Comparison of ENCODE assay signal across 1 cellular context in the genomic region with DNA sequence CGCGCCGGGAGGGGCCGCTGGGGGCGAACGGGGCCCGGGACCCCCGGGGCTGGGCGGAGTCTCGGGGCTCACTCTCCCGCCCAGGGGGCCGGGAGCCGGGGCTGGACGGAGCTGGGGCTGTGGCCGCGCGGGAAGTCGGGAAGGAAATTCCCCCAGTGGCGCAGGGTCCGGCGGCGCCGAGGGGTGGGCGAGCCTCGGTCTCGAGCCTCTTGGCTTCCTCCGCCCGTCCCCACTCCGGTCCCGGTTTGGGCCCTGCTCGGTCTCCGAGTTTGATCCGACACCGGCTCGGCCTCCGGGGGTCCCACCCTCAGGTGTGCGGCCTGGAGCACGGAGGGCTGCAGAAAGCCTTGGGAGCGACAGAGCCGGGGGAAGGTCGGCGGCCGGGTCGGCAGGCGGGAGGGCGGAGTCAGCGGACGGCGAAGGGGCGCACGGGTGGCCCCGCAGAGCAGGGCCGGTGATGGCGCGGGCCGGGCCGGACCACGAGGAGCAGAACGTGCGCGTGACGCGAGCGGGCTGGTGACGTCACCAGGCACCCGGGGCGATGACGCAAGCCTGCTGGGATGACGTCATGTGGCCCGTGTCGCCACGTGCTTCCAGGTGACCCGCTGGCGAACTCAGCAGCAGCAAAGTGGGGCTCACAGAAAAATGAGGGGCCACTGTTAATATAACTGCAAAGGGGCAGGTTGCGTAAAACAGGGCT.
TF ChIP-seq lines count a peak whose summit lies in the region.

No MANE protein-coding gene starts in this region.

TF ChIP-seq in K562, 482 proteins besides CTCF, POLR2A, EP300 and RAD21 (continued from another document and continues in another):
- peak; percentile 87; the same call in 1 of the 2 replicates for TF ChIP-seq ZNF584 (CRISPR knock-in tag; IDR thresholded peaks at IDR 0.05; ENCODE audit: low read depth)
- 0 out of 2 replicates have a peak, but pooled peaks have one; percentile 72 for TF ChIP-seq RHOXF2B (CRISPR knock-in tag; conservative IDR thresholded peaks at IDR 0.05)
- no peak for TF ChIP-seq EHMT2 (IDR thresholded peaks at IDR 0.05)
- TF ChIP-seq KDM4B (IDR thresholded peaks at IDR 0.05; ENCODE audit: borderline replicate concordance in 2 of 2, low read depth in 1 of 2), result no peak; a peak in 1 of 4 replicates
- no peak for TF ChIP-seq DACH1 (IDR thresholded peaks at IDR 0.05; ENCODE audit: partially characterized antibody)
- TF ChIP-seq ZNF280B (CRISPR knock-in tag; IDR thresholded peaks at IDR 0.05), result no peak
- TF ChIP-seq, protein P1, sequence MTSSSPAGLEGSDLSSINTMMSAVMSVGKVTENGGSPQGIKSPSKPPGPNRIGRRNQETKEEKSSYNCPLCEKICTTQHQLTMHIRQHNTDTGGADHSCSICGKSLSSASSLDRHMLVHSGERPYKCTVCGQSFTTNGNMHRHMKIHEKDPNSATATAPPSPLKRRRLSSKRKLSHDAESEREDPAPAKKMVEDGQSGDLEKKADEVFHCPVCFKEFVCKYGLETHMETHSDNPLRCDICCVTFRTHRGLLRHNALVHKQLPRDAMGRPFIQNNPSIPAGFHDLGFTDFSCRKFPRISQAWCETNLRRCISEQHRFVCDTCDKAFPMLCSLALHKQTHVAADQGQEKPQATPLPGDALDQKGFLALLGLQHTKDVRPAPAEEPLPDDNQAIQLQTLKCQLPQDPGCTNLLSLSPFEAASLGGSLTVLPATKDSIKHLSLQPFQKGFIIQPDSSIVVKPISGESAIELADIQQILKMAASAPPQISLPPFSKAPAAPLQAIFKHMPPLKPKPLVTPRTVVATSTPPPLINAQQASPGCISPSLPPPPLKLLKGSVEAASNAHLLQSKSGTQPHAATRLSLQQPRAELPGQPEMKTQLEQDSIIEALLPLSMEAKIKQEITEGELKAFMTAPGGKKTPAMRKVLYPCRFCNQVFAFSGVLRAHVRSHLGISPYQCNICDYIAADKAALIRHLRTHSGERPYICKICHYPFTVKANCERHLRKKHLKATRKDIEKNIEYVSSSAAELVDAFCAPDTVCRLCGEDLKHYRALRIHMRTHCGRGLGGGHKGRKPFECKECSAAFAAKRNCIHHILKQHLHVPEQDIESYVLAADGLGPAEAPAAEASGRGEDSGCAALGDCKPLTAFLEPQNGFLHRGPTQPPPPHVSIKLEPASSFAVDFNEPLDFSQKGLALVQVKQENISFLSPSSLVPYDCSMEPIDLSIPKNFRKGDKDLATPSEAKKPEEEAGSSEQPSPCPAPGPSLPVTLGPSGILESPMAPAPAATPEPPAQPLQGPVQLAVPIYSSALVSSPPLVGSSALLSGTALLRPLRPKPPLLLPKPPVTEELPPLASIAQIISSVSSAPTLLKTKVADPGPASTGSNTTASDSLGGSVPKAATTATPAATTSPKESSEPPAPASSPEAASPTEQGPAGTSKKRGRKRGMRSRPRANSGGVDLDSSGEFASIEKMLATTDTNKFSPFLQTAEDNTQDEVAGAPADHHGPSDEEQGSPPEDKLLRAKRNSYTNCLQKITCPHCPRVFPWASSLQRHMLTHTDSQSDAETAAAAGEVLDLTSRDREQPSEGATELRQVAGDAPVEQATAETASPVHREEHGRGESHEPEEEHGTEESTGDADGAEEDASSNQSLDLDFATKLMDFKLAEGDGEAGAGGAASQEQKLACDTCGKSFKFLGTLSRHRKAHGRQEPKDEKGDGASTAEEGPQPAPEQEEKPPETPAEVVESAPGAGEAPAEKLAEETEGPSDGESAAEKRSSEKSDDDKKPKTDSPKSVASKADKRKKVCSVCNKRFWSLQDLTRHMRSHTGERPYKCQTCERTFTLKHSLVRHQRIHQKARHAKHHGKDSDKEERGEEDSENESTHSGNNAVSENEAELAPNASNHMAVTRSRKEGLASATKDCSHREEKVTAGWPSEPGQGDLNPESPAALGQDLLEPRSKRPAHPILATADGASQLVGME (CRISPR knock-in tag; IDR thresholded peaks at IDR 0.05), result no peak
- TF ChIP-seq POLR3A (IDR thresholded peaks at IDR 0.05; ENCODE audit: borderline replicate concordance, extremely low read depth, insufficient read depth, insufficient read length), result no peak
- peak in 1 of 3 experiments; percentile 47 for TF ChIP-seq YY1 (IDR thresholded peaks at IDR 0.05; ENCODE audit: borderline replicate concordance in 1 of 3, control insufficient read depth in 1 of 3, extremely low read depth in 1 of 3, insufficient read depth in 3 of 3, insufficient read length in 1 of 3, insufficient replicate concordance in 2 of 3, low read depth in 1 of 3, low read length in 2 of 3)
- no peak for TF ChIP-seq PHTF2 (CRISPR knock-in tag; IDR thresholded peaks at IDR 0.05)
- TF ChIP-seq, protein P2, sequence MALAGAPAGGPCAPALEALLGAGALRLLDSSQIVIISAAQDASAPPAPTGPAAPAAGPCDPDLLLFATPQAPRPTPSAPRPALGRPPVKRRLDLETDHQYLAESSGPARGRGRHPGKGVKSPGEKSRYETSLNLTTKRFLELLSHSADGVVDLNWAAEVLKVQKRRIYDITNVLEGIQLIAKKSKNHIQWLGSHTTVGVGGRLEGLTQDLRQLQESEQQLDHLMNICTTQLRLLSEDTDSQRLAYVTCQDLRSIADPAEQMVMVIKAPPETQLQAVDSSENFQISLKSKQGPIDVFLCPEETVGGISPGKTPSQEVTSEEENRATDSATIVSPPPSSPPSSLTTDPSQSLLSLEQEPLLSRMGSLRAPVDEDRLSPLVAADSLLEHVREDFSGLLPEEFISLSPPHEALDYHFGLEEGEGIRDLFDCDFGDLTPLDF (CRISPR knock-in tag; IDR thresholded peaks at IDR 0.05), result peak; percentile 67; the same call in 1 of the 2 replicates
- TF ChIP-seq, protein P3, sequence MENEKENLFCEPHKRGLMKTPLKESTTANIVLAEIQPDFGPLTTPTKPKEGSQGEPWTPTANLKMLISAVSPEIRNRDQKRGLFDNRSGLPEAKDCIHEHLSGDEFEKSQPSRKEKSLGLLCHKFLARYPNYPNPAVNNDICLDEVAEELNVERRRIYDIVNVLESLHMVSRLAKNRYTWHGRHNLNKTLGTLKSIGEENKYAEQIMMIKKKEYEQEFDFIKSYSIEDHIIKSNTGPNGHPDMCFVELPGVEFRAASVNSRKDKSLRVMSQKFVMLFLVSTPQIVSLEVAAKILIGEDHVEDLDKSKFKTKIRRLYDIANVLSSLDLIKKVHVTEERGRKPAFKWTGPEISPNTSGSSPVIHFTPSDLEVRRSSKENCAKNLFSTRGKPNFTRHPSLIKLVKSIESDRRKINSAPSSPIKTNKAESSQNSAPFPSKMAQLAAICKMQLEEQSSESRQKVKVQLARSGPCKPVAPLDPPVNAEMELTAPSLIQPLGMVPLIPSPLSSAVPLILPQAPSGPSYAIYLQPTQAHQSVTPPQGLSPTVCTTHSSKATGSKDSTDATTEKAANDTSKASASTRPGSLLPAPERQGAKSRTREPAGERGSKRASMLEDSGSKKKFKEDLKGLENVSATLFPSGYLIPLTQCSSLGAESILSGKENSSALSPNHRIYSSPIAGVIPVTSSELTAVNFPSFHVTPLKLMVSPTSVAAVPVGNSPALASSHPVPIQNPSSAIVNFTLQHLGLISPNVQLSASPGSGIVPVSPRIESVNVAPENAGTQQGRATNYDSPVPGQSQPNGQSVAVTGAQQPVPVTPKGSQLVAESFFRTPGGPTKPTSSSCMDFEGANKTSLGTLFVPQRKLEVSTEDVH (IDR thresholded peaks at IDR 0.05; ENCODE audit: low read depth, partially characterized antibody), result peak; percentile 95
- TF ChIP-seq ZBTB26 (CRISPR knock-in tag; IDR thresholded peaks at IDR 0.05), result no peak
- TF ChIP-seq, protein P4, sequence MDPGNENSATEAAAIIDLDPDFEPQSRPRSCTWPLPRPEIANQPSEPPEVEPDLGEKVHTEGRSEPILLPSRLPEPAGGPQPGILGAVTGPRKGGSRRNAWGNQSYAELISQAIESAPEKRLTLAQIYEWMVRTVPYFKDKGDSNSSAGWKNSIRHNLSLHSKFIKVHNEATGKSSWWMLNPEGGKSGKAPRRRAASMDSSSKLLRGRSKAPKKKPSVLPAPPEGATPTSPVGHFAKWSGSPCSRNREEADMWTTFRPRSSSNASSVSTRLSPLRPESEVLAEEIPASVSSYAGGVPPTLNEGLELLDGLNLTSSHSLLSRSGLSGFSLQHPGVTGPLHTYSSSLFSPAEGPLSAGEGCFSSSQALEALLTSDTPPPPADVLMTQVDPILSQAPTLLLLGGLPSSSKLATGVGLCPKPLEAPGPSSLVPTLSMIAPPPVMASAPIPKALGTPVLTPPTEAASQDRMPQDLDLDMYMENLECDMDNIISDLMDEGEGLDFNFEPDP (CRISPR knock-in tag; IDR thresholded peaks at IDR 0.05), result 0 out of 2 replicates have a peak, but pooled peaks have one; percentile 51
- TF ChIP-seq FOXP1 (CRISPR knock-in tag; IDR thresholded peaks at IDR 0.05), result peak; percentile 99
- peak; percentile 50; the same call in 1 of the 2 replicates for TF ChIP-seq ZNF589 (CRISPR knock-in tag; IDR thresholded peaks at IDR 0.05; ENCODE audit: low read depth)
- TF ChIP-seq ZFP36 (IDR thresholded peaks at IDR 0.05; ENCODE audit: low read depth, low read length, partially characterized antibody), result no peak
- no peak for TF ChIP-seq TSC22D4 (tag; IDR thresholded peaks at IDR 0.05)
- peak; percentile 99 for TF ChIP-seq ZFX (CRISPR knock-in tag; IDR thresholded peaks at IDR 0.05)
- TF ChIP-seq HBP1 (CRISPR knock-in tag; IDR thresholded peaks at IDR 0.05), result peak; percentile 85
- TF ChIP-seq, protein P5, sequence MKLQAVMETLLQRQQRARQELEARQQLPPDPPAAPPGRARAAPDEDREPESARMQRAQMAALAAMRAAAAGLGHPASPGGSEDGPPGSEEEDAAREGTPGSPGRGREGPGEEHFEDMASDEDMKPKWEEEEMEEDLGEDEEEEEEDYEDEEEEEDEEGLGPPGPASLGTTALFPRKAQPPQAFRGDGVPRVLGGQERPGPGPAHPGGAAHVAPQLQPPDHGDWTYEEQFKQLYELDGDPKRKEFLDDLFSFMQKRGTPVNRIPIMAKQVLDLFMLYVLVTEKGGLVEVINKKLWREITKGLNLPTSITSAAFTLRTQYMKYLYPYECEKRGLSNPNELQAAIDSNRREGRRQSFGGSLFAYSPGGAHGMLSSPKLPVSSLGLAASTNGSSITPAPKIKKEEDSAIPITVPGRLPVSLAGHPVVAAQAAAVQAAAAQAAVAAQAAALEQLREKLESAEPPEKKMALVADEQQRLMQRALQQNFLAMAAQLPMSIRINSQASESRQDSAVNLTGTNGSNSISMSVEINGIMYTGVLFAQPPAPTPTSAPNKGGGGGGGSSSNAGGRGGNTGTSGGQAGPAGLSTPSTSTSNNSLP (IDR thresholded peaks at IDR 0.05; ENCODE audit: borderline replicate concordance, low read depth, low read length), result no peak
- TF ChIP-seq, protein P6, sequence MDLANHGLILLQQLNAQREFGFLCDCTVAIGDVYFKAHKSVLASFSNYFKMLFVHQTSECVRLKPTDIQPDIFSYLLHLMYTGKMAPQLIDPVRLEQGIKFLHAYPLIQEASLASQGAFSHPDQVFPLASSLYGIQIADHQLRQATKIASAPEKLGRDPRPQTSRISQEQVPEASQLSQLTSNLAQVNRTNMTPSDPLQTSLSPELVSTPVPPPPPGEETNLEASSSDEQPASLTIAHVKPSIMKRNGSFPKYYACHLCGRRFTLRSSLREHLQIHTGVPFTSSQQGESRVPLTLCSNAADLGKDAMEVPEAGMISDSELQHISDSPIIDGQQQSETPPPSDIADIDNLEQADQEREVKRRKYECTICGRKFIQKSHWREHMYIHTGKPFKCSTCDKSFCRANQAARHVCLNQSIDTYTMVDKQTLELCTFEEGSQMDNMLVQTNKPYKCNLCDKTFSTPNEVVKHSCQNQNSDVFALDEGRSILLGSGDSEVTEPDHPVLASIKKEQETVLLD (IDR thresholded peaks at IDR 0.05), result peak; percentile 75
- peak; percentile 68 for TF ChIP-seq TBP (optimal IDR thresholded peaks at IDR 0.05; ENCODE audit: low read depth, low read length)
- peak; percentile 75; the same call in 1 of the 2 replicates for TF ChIP-seq HDAC2 (IDR thresholded peaks at IDR 0.05)
- TF ChIP-seq HNRNPLL (IDR thresholded peaks at IDR 0.05; ENCODE audit: low read depth, low read length, poor library complexity, severe bottlenecking), result peak; percentile 60
- TF ChIP-seq C11orf30 (IDR thresholded peaks at IDR 0.05; ENCODE audit: low read depth), result no peak
- peak; percentile 54; the same call in 1 of the 2 replicates for TF ChIP-seq ETS1 (conservative IDR thresholded peaks at IDR 0.05; ENCODE audit: control insufficient read depth, low read depth, low read length)
